In genomic region chr5:115841382-115842088, GRCh38 we compare ENCODE assay signal across 1 cellular context.
TF ChIP-seq lines count a peak whose summit lies in the region.

Gene AP3S1, plus strand, starts transcription at chr5:115841935. Its CDS starts 103 bp downstream, at chr5:115842038.
Gene ATG12, minus strand, starts transcription at chr5:115841565. Its CDS starts 13 bp downstream, at chr5:115841552.

TF ChIP-seq in GM12878, 131 proteins besides CTCF, POLR2A, EP300 and RAD21 (continued from another document and continues in another):
- no peak for TF ChIP-seq PRDM15 (CRISPR knock-in tag; IDR thresholded peaks at IDR 0.05)
- no peak for TF ChIP-seq ZNF217 (IDR thresholded peaks at IDR 0.05)
- TF ChIP-seq, protein P1, sequence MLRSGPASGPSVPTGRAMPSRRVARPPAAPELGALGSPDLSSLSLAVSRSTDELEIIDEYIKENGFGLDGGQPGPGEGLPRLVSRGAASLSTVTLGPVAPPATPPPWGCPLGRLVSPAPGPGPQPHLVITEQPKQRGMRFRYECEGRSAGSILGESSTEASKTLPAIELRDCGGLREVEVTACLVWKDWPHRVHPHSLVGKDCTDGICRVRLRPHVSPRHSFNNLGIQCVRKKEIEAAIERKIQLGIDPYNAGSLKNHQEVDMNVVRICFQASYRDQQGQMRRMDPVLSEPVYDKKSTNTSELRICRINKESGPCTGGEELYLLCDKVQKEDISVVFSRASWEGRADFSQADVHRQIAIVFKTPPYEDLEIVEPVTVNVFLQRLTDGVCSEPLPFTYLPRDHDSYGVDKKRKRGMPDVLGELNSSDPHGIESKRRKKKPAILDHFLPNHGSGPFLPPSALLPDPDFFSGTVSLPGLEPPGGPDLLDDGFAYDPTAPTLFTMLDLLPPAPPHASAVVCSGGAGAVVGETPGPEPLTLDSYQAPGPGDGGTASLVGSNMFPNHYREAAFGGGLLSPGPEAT (IDR thresholded peaks at IDR 0.05; ENCODE audit: low read depth) = peak; percentile 98
- no peak; the same call in 1 of the 2 replicates for TF ChIP-seq CHD2 (IDR thresholded peaks at IDR 0.05; ENCODE audit: borderline replicate concordance, low read depth, low read length)
- TF ChIP-seq TARDBP (IDR thresholded peaks at IDR 0.05; ENCODE audit: borderline replicate concordance) = no peak
- TF ChIP-seq, protein P2, sequence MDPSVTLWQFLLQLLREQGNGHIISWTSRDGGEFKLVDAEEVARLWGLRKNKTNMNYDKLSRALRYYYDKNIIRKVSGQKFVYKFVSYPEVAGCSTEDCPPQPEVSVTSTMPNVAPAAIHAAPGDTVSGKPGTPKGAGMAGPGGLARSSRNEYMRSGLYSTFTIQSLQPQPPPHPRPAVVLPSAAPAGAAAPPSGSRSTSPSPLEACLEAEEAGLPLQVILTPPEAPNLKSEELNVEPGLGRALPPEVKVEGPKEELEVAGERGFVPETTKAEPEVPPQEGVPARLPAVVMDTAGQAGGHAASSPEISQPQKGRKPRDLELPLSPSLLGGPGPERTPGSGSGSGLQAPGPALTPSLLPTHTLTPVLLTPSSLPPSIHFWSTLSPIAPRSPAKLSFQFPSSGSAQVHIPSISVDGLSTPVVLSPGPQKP (IDR thresholded peaks at IDR 0.05; ENCODE audit: low read depth, low read length) = peak; percentile 87
- peak; percentile 94 to 97 for TF ChIP-seq BHLHE40 (IDR thresholded peaks at IDR 0.05; ENCODE audit: borderline replicate concordance in 1 of 2, low read depth in 2 of 2, low read length in 1 of 2)
- TF ChIP-seq, protein P3, sequence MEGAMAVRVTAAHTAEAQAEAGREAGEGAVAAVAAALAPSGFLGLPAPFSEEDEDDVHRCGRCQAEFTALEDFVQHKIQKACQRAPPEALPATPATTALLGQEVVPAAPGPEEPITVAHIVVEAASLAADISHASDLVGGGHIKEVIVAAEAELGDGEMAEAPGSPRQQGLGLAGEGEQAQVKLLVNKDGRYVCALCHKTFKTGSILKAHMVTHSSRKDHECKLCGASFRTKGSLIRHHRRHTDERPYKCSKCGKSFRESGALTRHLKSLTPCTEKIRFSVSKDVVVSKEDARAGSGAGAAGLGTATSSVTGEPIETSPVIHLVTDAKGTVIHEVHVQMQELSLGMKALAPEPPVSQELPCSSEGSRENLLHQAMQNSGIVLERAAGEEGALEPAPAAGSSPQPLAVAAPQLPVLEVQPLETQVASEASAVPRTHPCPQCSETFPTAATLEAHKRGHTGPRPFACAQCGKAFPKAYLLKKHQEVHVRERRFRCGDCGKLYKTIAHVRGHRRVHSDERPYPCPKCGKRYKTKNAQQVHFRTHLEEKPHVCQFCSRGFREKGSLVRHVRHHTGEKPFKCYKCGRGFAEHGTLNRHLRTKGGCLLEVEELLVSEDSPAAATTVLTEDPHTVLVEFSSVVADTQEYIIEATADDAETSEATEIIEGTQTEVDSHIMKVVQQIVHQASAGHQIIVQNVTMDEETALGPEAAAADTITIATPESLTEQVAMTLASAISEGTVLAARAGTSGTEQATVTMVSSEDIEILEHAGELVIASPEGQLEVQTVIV (IDR thresholded peaks at IDR 0.05; ENCODE audit: borderline replicate concordance, partially characterized antibody) = peak; percentile 90
- TF ChIP-seq REST (IDR thresholded peaks at IDR 0.05; ENCODE audit: low read depth, low read length) = no peak
- no peak for TF ChIP-seq SIX5 (IDR thresholded peaks at IDR 0.05; ENCODE audit: low read depth, low read length, severe bottlenecking)
- peak; percentile 99 for TF ChIP-seq NBN (IDR thresholded peaks at IDR 0.05)
- TF ChIP-seq ATF3 (IDR thresholded peaks at IDR 0.05; ENCODE audit: borderline replicate concordance, extremely low read depth, low read depth, low read length) = no peak
- 0 out of 2 replicates have a peak, but pooled peaks have one; percentile 35 for TF ChIP-seq RFX5 (IDR thresholded peaks at IDR 0.05; ENCODE audit: low read depth, low read length)
- TF ChIP-seq NKRF (conservative IDR thresholded peaks at IDR 0.05) = peak; percentile 85
- TF ChIP-seq STAT1 (conservative IDR thresholded peaks at IDR 0.05) = peak; percentile 83
- peak; percentile 97 for TF ChIP-seq ATF7 (IDR thresholded peaks at IDR 0.05; ENCODE audit: low read depth)
- no peak for TF ChIP-seq TCF3 (IDR thresholded peaks at IDR 0.05; ENCODE audit: borderline replicate concordance, insufficient read depth, low read depth, low read length)
- TF ChIP-seq RBBP5 (conservative IDR thresholded peaks at IDR 0.05) = peak; percentile 52; the same call in 1 of the 2 replicates
- peak; percentile 67 for TF ChIP-seq NR2C1 (IDR thresholded peaks at IDR 0.05)
- peak; percentile 92 for TF ChIP-seq IRF3 (IDR thresholded peaks at IDR 0.05)
- TF ChIP-seq EGR1 (IDR thresholded peaks at IDR 0.05; ENCODE audit: borderline replicate concordance in 1 of 2, low read depth in 2 of 2, low read length in 2 of 2) = peak in 1 of 2 experiments; percentile 91; a peak in 2 of 3 replicates
- peak; percentile 66; the same call in 1 of the 2 replicates for TF ChIP-seq IRF4 (IDR thresholded peaks at IDR 0.05; ENCODE audit: low read depth, low read length)
- TF ChIP-seq POLR2AphosphoS2 (IDR thresholded peaks at IDR 0.05; ENCODE audit: low read depth, low read length) = peak; percentile 88
- 0 out of 2 replicates have a peak, but pooled peaks have one; percentile 17 for TF ChIP-seq NRF1 (conservative IDR thresholded peaks at IDR 0.05; ENCODE audit: low read depth, low read length)
- TF ChIP-seq, protein P4, sequence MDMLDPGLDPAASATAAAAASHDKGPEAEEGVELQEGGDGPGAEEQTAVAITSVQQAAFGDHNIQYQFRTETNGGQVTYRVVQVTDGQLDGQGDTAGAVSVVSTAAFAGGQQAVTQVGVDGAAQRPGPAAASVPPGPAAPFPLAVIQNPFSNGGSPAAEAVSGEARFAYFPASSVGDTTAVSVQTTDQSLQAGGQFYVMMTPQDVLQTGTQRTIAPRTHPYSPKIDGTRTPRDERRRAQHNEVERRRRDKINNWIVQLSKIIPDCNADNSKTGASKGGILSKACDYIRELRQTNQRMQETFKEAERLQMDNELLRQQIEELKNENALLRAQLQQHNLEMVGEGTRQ (IDR thresholded peaks at IDR 0.05; ENCODE audit: borderline replicate concordance, low read depth, low read length) = peak; percentile 4; the same call in 1 of the 2 replicates
- TF ChIP-seq FOXM1 (IDR thresholded peaks at IDR 0.05; ENCODE audit: low read depth, low read length) = peak; percentile 17; the same call in 1 of the 2 replicates
- TF ChIP-seq SMAD5 (IDR thresholded peaks at IDR 0.05; ENCODE audit: low read depth) = peak; percentile 92
- no peak for TF ChIP-seq STAT3 (IDR thresholded peaks at IDR 0.05; ENCODE audit: low read depth, low read length)
- TF ChIP-seq ZNF24 (IDR thresholded peaks at IDR 0.05) = no peak
- peak; percentile 85 for TF ChIP-seq MAX (IDR thresholded peaks at IDR 0.05; ENCODE audit: low read depth, low read length)
- peak; percentile 99 for TF ChIP-seq YY1 (IDR thresholded peaks at IDR 0.05; ENCODE audit: low read depth, low read length)
- TF ChIP-seq ZNF384 (IDR thresholded peaks at IDR 0.05; ENCODE audit: borderline replicate concordance, low read depth, low read length) = peak; percentile 43; the same call in 1 of the 2 replicates
- peak; percentile 63 for TF ChIP-seq SREBF1 (IDR thresholded peaks at IDR 0.05; ENCODE audit: low read length)
- TF ChIP-seq GABPA (IDR thresholded peaks at IDR 0.05; ENCODE audit: low read depth) = peak; percentile 83
- 0 out of 2 replicates have a peak, but pooled peaks have one; percentile 7 for TF ChIP-seq MEF2A (IDR thresholded peaks at IDR 0.05; ENCODE audit: insufficient read depth, low read depth, low read length)
- peak; percentile 49 for TF ChIP-seq HCFC1 (IDR thresholded peaks at IDR 0.05; ENCODE audit: low read length)
- no peak for TF ChIP-seq TBL1XR1 (IDR thresholded peaks at IDR 0.05; ENCODE audit: low read depth, low read length)
- peak; percentile 86; the same call in 2 of the 3 replicates for TF ChIP-seq POU2F2 (IDR thresholded peaks at IDR 0.05; ENCODE audit: borderline replicate concordance, low read depth, low read length)
